Comparison of ENCODE assay signal across 27 cellular contexts in the genomic region with DNA sequence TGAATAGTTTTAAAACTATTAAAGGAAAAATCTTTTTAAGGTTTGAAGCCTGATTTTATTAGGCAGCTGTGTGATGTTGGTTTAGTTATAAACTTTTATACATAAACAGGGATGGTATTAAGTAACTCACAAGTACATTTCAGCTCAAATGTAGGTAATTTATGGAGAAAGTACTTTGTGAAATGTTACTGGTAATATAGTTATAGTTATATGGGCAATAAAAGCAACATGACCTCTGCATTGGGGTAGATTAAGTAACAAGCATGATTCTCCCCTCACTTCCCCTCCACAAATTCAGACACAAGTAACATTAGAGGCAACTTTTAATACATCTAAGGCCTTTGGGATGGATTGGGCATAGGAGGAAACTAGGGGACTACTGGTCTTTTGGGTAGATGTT.
"Had no signal": no experiment of that assay in that cellular context is flagged by ENCODE, and none has a peak within 500 bp of the region (broad histone marks: within the 10 kb centered on the region; RNA-seq: fewer than 3 reads in every experiment).

No MANE protein-coding gene starts in this region.

- DNase-seq: stimulated activated CD4-positive, alpha-beta T cell treated with anti-CD3 and anti-CD28 coated beads, Interleukin-2, amount 100 ng/mL, for 48 hours; stimulated activated CD4-positive, alpha-beta T cell treated with anti-CD3 and anti-CD28 coated beads, Interleukin-4, amount 100 ng/mL, for 1 hour; stimulated activated CD4-positive, alpha-beta T cell treated with anti-CD3 and anti-CD28 coated beads, Interleukin-4, amount 100 ng/mL, for 24 hours; stimulated activated CD4-positive, alpha-beta T cell treated with anti-CD3 and anti-CD28 coated beads, Interleukin-4, amount 100 ng/mL, for 4 hours; stimulated activated CD8-positive, alpha-beta memory T cell treated with anti-CD3 and anti-CD28 coated beads, Interleukin-4, amount 100 ng/mL, for 48 hours; stimulated activated naive B cell treated with anti-CD40 and anti-IgM and Interleukin-4, amounts not matched to agents 10 μg/mL and 1 μg/mL and 100 μg/mL, for 72 hours; stimulated activated naive CD4-positive, alpha-beta T cell; stimulated activated naive CD4-positive, alpha-beta T cell treated with Interleukin-2 at 50 U/mL for 16 hours; stimulated activated naive CD8-positive, alpha-beta T cell treated with anti-CD3 and anti-CD28 coated beads, Interleukin-15, amount 100 ng/mL, for 72 hours; stimulated activated naive CD8-positive, alpha-beta T cell treated with anti-CD3 and anti-CD28 coated beads, Interleukin-15, Interleukin-2, amounts not matched to agents 100 U/mL and 50 U/mL, for 24 hours; stomach; substantia nigra; testis; thyroid gland; tibial artery; transverse colon; trophoblast cell; upper lobe of left lung; upper lobe of right lung; uterus had no signal

- ATAC-seq: stimulated activated effector memory CD8-positive, alpha-beta T cell treated with anti-CD3 and anti-CD28 coated beads, Interleukin-12 subunit alpha, Interleukin-12 subunit beta, amount 100 ng/mL, for 72 hours; stimulated activated memory B cell treated with anti-CD40 and anti-IgM and Interleukin-4, amounts not matched to agents 10 μg/mL and 1 μg/mL and 100 μg/mL, for 72 hours; stimulated activated naive B cell treated with anti-CD40 and anti-IgM and Interleukin-4, amounts not matched to agents 10 μg/mL and 1 μg/mL and 100 μg/mL, for 72 hours; stimulated activated naive CD8-positive, alpha-beta T cell treated with anti-CD3 and anti-CD28 coated beads, Interleukin-15, amount 100 ng/mL, for 72 hours; stimulated activated naive CD8-positive, alpha-beta T cell treated with anti-CD3 and anti-CD28 coated beads, Interleukin-15, Interleukin-2, amounts not matched to agents 100 U/mL and 50 U/mL, for 24 hours; upper lobe of right lung had no signal

- FAIRE-seq: urothelium cell line had no signal

- H3K27me3 ChIP-seq: stomach, suprapubic skin, testis, thyroid gland, tibial artery, tibial nerve, transverse colon, upper lobe of left lung, upper lobe of right lung, uterus, vagina had no signal

- H3K27ac ChIP-seq: stomach, suprapubic skin, testis, thoracic aorta, thyroid gland, tibial artery, tibial nerve, transverse colon, upper lobe of left lung, upper lobe of right lung, uterus, vagina had no signal

- H3K4me1 ChIP-seq: stomach, suprapubic skin, testis, thyroid gland, tibial artery, tibial nerve, transverse colon, upper lobe of left lung, upper lobe of right lung, uterus, vagina had no signal

- H3K4me3 ChIP-seq: stomach, suprapubic skin, testis, thoracic aorta, thyroid gland, tibial artery, tibial nerve, transverse colon, upper lobe of left lung, upper lobe of right lung, uterus, vagina had no signal

- H3K36me3 ChIP-seq: stomach, suprapubic skin, thoracic aorta, thyroid gland, tibial artery, tibial nerve, upper lobe of left lung, upper lobe of right lung, uterus, vagina had no signal

- H3K9me3 ChIP-seq: stomach, suprapubic skin, testis, thoracic aorta, thyroid gland, tibial artery, tibial nerve, transverse colon, upper lobe of left lung, upper lobe of right lung, uterus, vagina had no signal
